29 cellular contexts compared by ENCODE assay signal in the genomic region with DNA sequence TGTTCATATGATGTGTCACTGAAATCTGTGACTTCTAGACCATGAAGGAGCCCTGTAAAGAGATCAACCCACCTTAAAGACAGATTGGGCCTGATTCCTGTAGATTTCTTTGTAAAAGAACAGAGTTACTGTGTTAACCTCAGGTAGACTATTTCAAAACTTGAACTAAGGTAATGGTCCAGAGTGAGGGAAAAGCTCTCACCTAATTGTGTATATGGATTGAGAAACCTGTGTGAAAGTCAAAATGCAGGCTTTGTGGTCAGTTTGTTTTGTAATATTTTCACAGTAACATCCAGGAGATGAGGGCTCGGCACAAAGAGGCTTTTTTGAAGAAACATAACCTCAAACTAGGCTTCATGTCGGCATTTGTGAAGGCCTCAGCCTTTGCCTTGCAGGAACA. TPM values are rescaled to one million over a fixed set of nuclear protein-coding genes. Genes with fewer than 3 reads are reported as not detected.
"Had no signal": no experiment of that assay in that cellular context is flagged by ENCODE, and none has a peak within 500 bp of the region (broad histone marks: within the 10 kb centered on the region; RNA-seq: fewer than 3 reads in every experiment).

No MANE protein-coding gene starts in this region.

- H3K27ac ChIP-seq: colonic mucosa, epithelial cell of prostate, gastrocnemius medialis, hepatocyte, left lung, lower lobe of right lung, pancreas, spleen, suprapubic skin, transverse colon, vagina had no signal

- H3K9me3 ChIP-seq: colonic mucosa, gastrocnemius medialis, left lung, lower lobe of right lung, pancreas, spleen, suprapubic skin, transverse colon, vagina had no signal

- H3K27me3 Mint-ChIP-seq: dendritic cell treated with granulocyte-macrophage colony-stimulating factor and Interleukin-4, amounts not matched to agents 40 ng/mL and 50 ng/mL, for 4 days; stimulated activated memory B cell treated with anti-CD40 and anti-IgM and Interleukin-4, amounts not matched to agents 10 μg/mL and 1 μg/mL and 100 μg/mL, for 72 hours; stimulated activated naive CD8-positive, alpha-beta T cell treated with anti-CD3 and anti-CD28 coated beads, Interleukin-15, amount 100 ng/mL, for 72 hours had no signal

- H3K27me3 ChIP-seq: colonic mucosa, gastrocnemius medialis, hepatocyte, left lung, pancreas, spleen, suprapubic skin, transverse colon, vagina had no signal

- ATAC-seq: gastrocnemius medialis; left lung; lower lobe of right lung; natural killer cell; stimulated activated memory B cell treated with anti-CD40 and anti-IgM and Interleukin-4, amounts not matched to agents 10 μg/mL and 1 μg/mL and 100 μg/mL, for 72 hours; stimulated activated naive CD8-positive, alpha-beta T cell treated with anti-CD3 and anti-CD28 coated beads, Interleukin-15, amount 100 ng/mL, for 72 hours had no signal

- DNase-seq: colonic mucosa; effector CD8-positive, alpha-beta T cell; endodermal cell; foreskin fibroblast; gastrocnemius medialis; head of caudate nucleus; kidney; lower lobe of right lung; natural killer cell; pancreas; spleen; stimulated activated CD4-positive, alpha-beta T cell treated with anti-CD3 and anti-CD28 coated beads, Interleukin-4, amount 100 ng/mL, for 4 hours; stimulated activated naive CD8-positive, alpha-beta T cell treated with anti-CD3 and anti-CD28 coated beads, Interleukin-15, amount 100 ng/mL, for 72 hours; transverse colon had no signal

- H3K4me1 ChIP-seq: colonic mucosa, gastrocnemius medialis, pancreas, suprapubic skin, transverse colon, vagina had no signal

- H3K9me3 Mint-ChIP-seq: dendritic cell treated with granulocyte-macrophage colony-stimulating factor and Interleukin-4, amounts not matched to agents 40 ng/mL and 50 ng/mL, for 4 days; endodermal cell; natural killer cell; stimulated activated memory B cell treated with anti-CD40 and anti-IgM and Interleukin-4, amounts not matched to agents 10 μg/mL and 1 μg/mL and 100 μg/mL, for 72 hours; stimulated activated naive CD8-positive, alpha-beta T cell treated with anti-CD3 and anti-CD28 coated beads, Interleukin-15, amount 100 ng/mL, for 72 hours had no signal

- H3K4me3 Mint-ChIP-seq: dendritic cell treated with granulocyte-macrophage colony-stimulating factor and Interleukin-4, amounts not matched to agents 40 ng/mL and 50 ng/mL, for 4 days; endodermal cell; natural killer cell; stimulated activated memory B cell treated with anti-CD40 and anti-IgM and Interleukin-4, amounts not matched to agents 10 μg/mL and 1 μg/mL and 100 μg/mL, for 72 hours; stimulated activated naive CD8-positive, alpha-beta T cell treated with anti-CD3 and anti-CD28 coated beads, Interleukin-15, amount 100 ng/mL, for 72 hours had no signal

- H3K27ac Mint-ChIP-seq: dendritic cell treated with granulocyte-macrophage colony-stimulating factor and Interleukin-4, amounts not matched to agents 40 ng/mL and 50 ng/mL, for 4 days; endodermal cell had no signal

- H3K4me3 ChIP-seq: colonic mucosa, gastrocnemius medialis, hepatocyte, left lung, lower lobe of right lung, pancreas, skin epidermis, spleen, suprapubic skin, transverse colon, vagina had no signal

RNA-seq across cellular contexts. Expression of a gene that starts 22.1 kb away (rescaled TPM):
- total RNA-seq: chondrocyte, colonic mucosa, endodermal cell, esophagus mucosa, gastrocnemius medialis, glomerular endothelial cell, hepatocyte, kidney, mesenteric fat pad, omental fat pad, pancreas, posterior vena cava, vagina had no signal
- polyA plus RNA-seq: hepatocyte, neural cell, pancreas had no signal

RNA-seq across cellular contexts. Expression of a gene that starts 57.3 kb away (rescaled TPM):
- polyA plus RNA-seq: neural cell had no signal
